In genomic region chr3:32113981-32114566, GRCh38 we compare ENCODE assay signal across 16 cellular contexts. TPM values are rescaled to one million over a fixed set of nuclear protein-coding genes. Genes with fewer than 3 reads are reported as not detected.
DNase-seq lines count a peak whose midpoint lies in the region; ATAC-seq and TF ChIP-seq lines count a peak whose summit lies in the region.
"Had no signal": no experiment of that assay in that cellular context is flagged by ENCODE, and none has a peak within 500 bp of the region (broad histone marks: within the 10 kb centered on the region; RNA-seq: fewer than 3 reads in every experiment).

No MANE protein-coding gene starts in this region.

- H3K9me2 ChIP-seq in OCI-LY7 (ENCODE audit: insufficient read depth, low read length) = no peaks in the 10 kb centered on the region

- peaks cover 2% of the 10 kb centered on the region for H3K36me3 Mint-ChIP-seq in CD8-positive, alpha-beta T cell
- peaks cover 4% of the 10 kb centered on the region in 2 donors for H3K36me3 Mint-ChIP-seq in activated T-cell treated with anti-CD3 and anti-CD28 coated beads, Interleukin-2, amount 50 U/mL, for 72 hours (ENCODE audit: insufficient read depth in 2 of 2)
- H3K36me3 Mint-ChIP-seq in natural killer cell = no peaks in the 10 kb centered on the region
- no peaks in the 10 kb centered on the region for H3K36me3 Mint-ChIP-seq in type B pancreatic cell

- H3K4me2 ChIP-seq in OCI-LY7 (ENCODE audit: low read length) = no peak overlapping the region
- H3K4me2 ChIP-seq: BLaER1 had no signal

- H3K27ac ChIP-seq in CD8-positive, alpha-beta T cell (ENCODE audit: low read depth, low read length) = peak overlapping the region; percentile 34
- H3K27ac ChIP-seq in OCI-LY7 (ENCODE audit: low read depth, low read length, poor library complexity, severe bottlenecking) = no peak overlapping the region
- H3K27ac ChIP-seq: ascending aorta, BLaER1, gastroesophageal sphincter, lower lobe of right lung had no signal

- no TSS peak for BruUV-seq in OCI-LY7 (replicated peaks; lab: Mats Ljungman, UMichigan)

- peaks cover 31% of the 10 kb centered on the region for H3K4me1 ChIP-seq in CD8-positive, alpha-beta T cell (ENCODE audit: insufficient read depth, low read length)
- no peaks in the 10 kb centered on the region for H3K4me1 ChIP-seq in OCI-LY7 (ENCODE audit: insufficient read depth, low read length, poor library complexity, severe bottlenecking)

- H3K36me3 ChIP-seq in CD8-positive, alpha-beta T cell (ENCODE audit: insufficient read depth, low read length) = no peaks in the 10 kb centered on the region
- peaks cover 13% of the 10 kb centered on the region for H3K36me3 ChIP-seq in OCI-LY7 (ENCODE audit: insufficient read depth, low read length)
- H3K36me3 ChIP-seq: ascending aorta, gastroesophageal sphincter, lower lobe of right lung had no signal

- no peak for ATAC-seq in CD8-positive, alpha-beta T cell
- ATAC-seq in HG02678 (IDR thresholded peaks at IDR 0.05; ENCODE audit: unreplicated experiment) = peak; percentile 18
- no peak for ATAC-seq in activated T-cell treated with anti-CD3 and anti-CD28 coated beads, Interleukin-2, amount 50 U/mL, for 72 hours (replicated peaks in 1 of 2)
- ATAC-seq in natural killer cell = no peak
- no peak for ATAC-seq in GM19324 (IDR thresholded peaks at IDR 0.05; ENCODE audit: low FRiP score, unreplicated experiment)
- ATAC-seq: gastroesophageal sphincter, lower lobe of right lung, PC-3 had no signal

- intact Hi-C loops in CD8-positive, alpha-beta T cell (cut with DNase I, micrococcal nuclease) = loop anchor here (1.0 to 10.0 kb wide), 5 partner anchors 8 to 899 kb away; partner anchors contain the start of genes GPD1L (in 2 of the 2) and STT3B (in 1 of the 2)
- intact Hi-C loops in natural killer cell (cut with micrococcal nuclease) (loop anchor here (1.0 kb wide), 1 partner anchor 8 kb away; the partner anchor contains the start of gene GPD1L), OCI-LY7 (cut with micrococcal nuclease; ENCODE audit: unreplicated experiment) (no loop called here)

- no peaks in the 10 kb centered on the region for H3K27me3 ChIP-seq in CD8-positive, alpha-beta T cell (ENCODE audit: insufficient read depth, low read length)
- H3K27me3 ChIP-seq: ascending aorta, BLaER1, gastroesophageal sphincter had no signal

- no peak overlapping the region for H2AFZ ChIP-seq in OCI-LY7 (ENCODE audit: low read length)

- no peak for DNase-seq in CD8-positive, alpha-beta T cell
- peak in 1 of 2 donors; percentile 14 for DNase-seq in activated T-cell treated with anti-CD3 and anti-CD28 coated beads, Interleukin-2, amount 50 U/mL, for 72 hours
- DNase-seq in natural killer cell (no peak), OCI-LY7 (ENCODE audit: low spot score) (no peak), Kasumi-1 (lab: John Stamatoyannopoulos, UW) (no peak), type B pancreatic cell (ENCODE audit: extremely low spot score, unreplicated experiment) (no peak)
- DNase-seq: DMS53, lower lobe of right lung, NCI-H187, NCI-H524 treated with DMSO at 0.1 percent for 48 hours, PC-3 had no signal

- no peak for TF ChIP-seq CTCF in CD8-positive, alpha-beta T cell (IDR thresholded peaks at IDR 0.05)
- TF ChIP-seq CTCF in natural killer cell (IDR thresholded peaks at IDR 0.05) (no peak), OCI-LY7 (conservative IDR thresholded peaks at IDR 0.05; ENCODE audit: low read length) (no peak), type B pancreatic cell (conservative IDR thresholded peaks at IDR 0.05) (no peak)

- no peaks in the 10 kb centered on the region for H4K20me1 ChIP-seq in OCI-LY7 (ENCODE audit: insufficient read depth, low read length)

- H3K27me3 Mint-ChIP-seq in CD8-positive, alpha-beta T cell (ENCODE audit: low read depth) = no peaks in the 10 kb centered on the region
- no peaks in the 10 kb centered on the region for H3K27me3 Mint-ChIP-seq in activated T-cell treated with anti-CD3 and anti-CD28 coated beads, Interleukin-2, amount 50 U/mL, for 72 hours (ENCODE audit: low read depth)
- H3K27me3 Mint-ChIP-seq in natural killer cell (ENCODE audit: low read depth in 2 of 2) (no peaks in the 10 kb centered on the region), type B pancreatic cell (no peaks in the 10 kb centered on the region)

- peaks cover 35% of the 10 kb centered on the region; the same call in 1 of the 2 replicates for H3K79me2 ChIP-seq in OCI-LY7 (ENCODE audit: insufficient read depth, low read depth, low read length)

- POLR2A ChIA-PET in CD8-positive, alpha-beta T cell (lab: Charles Lee) = interaction anchor here (0.7 to 2.3 kb wide), 2 partner anchors 9 to 134 kb away, joined by 3 to 17 read pairs; partner anchors contain the start of gene GPD1L
- POLR2A ChIA-PET in OCI-LY7 (lab: Charles Lee) = interaction anchor here (0.7 to 1.6 kb wide), 3 partner anchors 14 to 97 kb away, joined by 3 to 5 read pairs (median 4); no protein-coding TSS in a partner anchor

- H3K9me3 ChIP-seq in CD8-positive, alpha-beta T cell (ENCODE audit: low read length) = no peaks in the 10 kb centered on the region
- H3K9me3 ChIP-seq in OCI-LY7 (ENCODE audit: low read length) = peaks cover 4% of the 10 kb centered on the region; the same call in 1 of the 2 replicates
- H3K9me3 ChIP-seq: ascending aorta, gastroesophageal sphincter, lower lobe of right lung had no signal

- peak overlapping the region; percentile 21 for H3K4me3 ChIP-seq in CD8-positive, alpha-beta T cell (ENCODE audit: low read depth, low read length)
- no peak overlapping the region for H3K4me3 ChIP-seq in OCI-LY7 (ENCODE audit: low read depth, low read length, poor library complexity, severe bottlenecking)
- H3K4me3 ChIP-seq: ascending aorta, BLaER1, gastroesophageal sphincter, lower lobe of right lung had no signal

- peak overlapping the region; percentile 80 for H3K4me3 Mint-ChIP-seq in CD8-positive, alpha-beta T cell
- peak overlapping the region; percentile 82 to 93 for H3K4me3 Mint-ChIP-seq in activated T-cell treated with anti-CD3 and anti-CD28 coated beads, Interleukin-2, amount 50 U/mL, for 72 hours
- H3K4me3 Mint-ChIP-seq in natural killer cell (peak overlapping the region; percentile 81), type B pancreatic cell (no peak overlapping the region)

- peaks cover 77% of the 10 kb centered on the region for H3K4me1 Mint-ChIP-seq in CD8-positive, alpha-beta T cell (ENCODE audit: low read depth)
- peaks cover 71% of the 10 kb centered on the region for H3K4me1 Mint-ChIP-seq in activated T-cell treated with anti-CD3 and anti-CD28 coated beads, Interleukin-2, amount 50 U/mL, for 72 hours (ENCODE audit: low read depth)
- H3K4me1 Mint-ChIP-seq in natural killer cell (peaks cover 36 to 66% of the 10 kb centered on the region in 2 donors), type B pancreatic cell (ENCODE audit: unreplicated experiment) (peaks cover 11% of the 10 kb centered on the region)

- H3K27ac Mint-ChIP-seq in CD8-positive, alpha-beta T cell = peak overlapping the region; percentile 94
- H3K27ac Mint-ChIP-seq in activated T-cell treated with anti-CD3 and anti-CD28 coated beads, Interleukin-2, amount 50 U/mL, for 72 hours = peak overlapping the region; percentile 92
- peak overlapping the region; percentile 86 to 94 for H3K27ac Mint-ChIP-seq in natural killer cell
- no peak overlapping the region for H3K27ac Mint-ChIP-seq in type B pancreatic cell

- CTCF ChIA-PET in CD8-positive, alpha-beta T cell (lab: Charles Lee) = interaction anchor here (0.6 to 3.6 kb wide), 5 partner anchors 10 to 167 kb away, joined by 3 to 12 read pairs (median 3); no protein-coding TSS in a partner anchor
- CTCF ChIA-PET in OCI-LY7 (lab: Charles Lee; ENCODE audit: unreplicated experiment) = interaction anchor here (0.6 to 0.8 kb wide), 2 partner anchors 21 to 34 kb away, joined by 3 read pairs; no protein-coding TSS in a partner anchor

- H3K9me3 Mint-ChIP-seq in CD8-positive, alpha-beta T cell = peaks cover 8% of the 10 kb centered on the region
- peaks cover 0 to 3% of the 10 kb centered on the region in 2 donors for H3K9me3 Mint-ChIP-seq in activated T-cell treated with anti-CD3 and anti-CD28 coated beads, Interleukin-2, amount 50 U/mL, for 72 hours
- peaks cover 0 to 3% of the 10 kb centered on the region in 2 donors for H3K9me3 Mint-ChIP-seq in natural killer cell
- no peaks in the 10 kb centered on the region for H3K9me3 Mint-ChIP-seq in type B pancreatic cell

RNA-seq across cellular contexts. Expression of gene GPD1L, which starts 7.7 kb away (rescaled TPM):
- 1 to 10 TPM; 9.5 to 9.8 TPM for total RNA-seq in CD8-positive, alpha-beta T cell
- total RNA-seq in activated T-cell treated with anti-CD3 and anti-CD28 coated beads, Interleukin-2, amount 50 U/mL, for 72 hours = 10 to 100 TPM; 20.6 to 24.2 TPM
- total RNA-seq in natural killer cell (10 to 100 TPM; 14.8 to 35.3 (median 28.4) TPM), OCI-LY7 (2022) (29.2 and 34.6 TPM in 2 replicates), type B pancreatic cell (ENCODE audit: low replicate concordance) (17.5 and 17.8 TPM in 2 replicates)
- 27.5 and 30.4 TPM in 2 replicates for total RNA-seq in OCI-LY7 (2014; rRNA removed; shearing (Covaris generic))
